In the genomic region with DNA sequence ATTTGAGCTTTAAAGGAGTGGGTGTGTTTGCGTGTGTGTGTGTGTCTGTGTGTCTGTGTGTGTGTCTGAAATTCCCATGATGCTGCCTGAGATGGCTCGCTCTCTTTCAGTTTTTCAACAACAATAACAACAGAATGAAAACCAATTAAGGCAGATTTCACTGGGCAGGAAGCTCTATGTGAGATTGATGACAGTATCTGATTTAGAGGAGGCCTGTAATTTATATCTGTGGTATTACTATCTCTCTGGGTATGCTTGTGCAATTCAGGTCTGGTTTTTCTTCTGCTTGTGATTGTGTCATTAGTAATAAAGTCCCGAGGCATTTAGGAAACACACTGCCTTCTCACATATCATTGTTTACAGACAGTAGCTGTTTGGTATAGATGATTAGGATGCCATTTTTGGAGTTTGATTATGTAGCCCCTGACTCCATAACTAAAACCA, we compare ENCODE assay signal across 1 cellular context.
TF ChIP-seq lines count a peak whose summit lies in the region.

No MANE protein-coding gene starts in this region.

TF ChIP-seq in K562, 482 proteins besides CTCF, POLR2A, EP300 and RAD21 (continued from another document):
- TF ChIP-seq ILF3 (IDR thresholded peaks at IDR 0.05; ENCODE audit: borderline replicate concordance) = no peak
- no peak for TF ChIP-seq NELFE (IDR thresholded peaks at IDR 0.05; ENCODE audit: insufficient read depth, insufficient read length)
- TF ChIP-seq TARDBP (IDR thresholded peaks at IDR 0.05) = no peak
- peak; percentile 89; the same call in 1 of the 2 replicates for TF ChIP-seq ZNF589 (CRISPR knock-in tag; IDR thresholded peaks at IDR 0.05; ENCODE audit: low read depth)
